ENCODE assay signal across 23 cellular contexts in the genomic region with DNA sequence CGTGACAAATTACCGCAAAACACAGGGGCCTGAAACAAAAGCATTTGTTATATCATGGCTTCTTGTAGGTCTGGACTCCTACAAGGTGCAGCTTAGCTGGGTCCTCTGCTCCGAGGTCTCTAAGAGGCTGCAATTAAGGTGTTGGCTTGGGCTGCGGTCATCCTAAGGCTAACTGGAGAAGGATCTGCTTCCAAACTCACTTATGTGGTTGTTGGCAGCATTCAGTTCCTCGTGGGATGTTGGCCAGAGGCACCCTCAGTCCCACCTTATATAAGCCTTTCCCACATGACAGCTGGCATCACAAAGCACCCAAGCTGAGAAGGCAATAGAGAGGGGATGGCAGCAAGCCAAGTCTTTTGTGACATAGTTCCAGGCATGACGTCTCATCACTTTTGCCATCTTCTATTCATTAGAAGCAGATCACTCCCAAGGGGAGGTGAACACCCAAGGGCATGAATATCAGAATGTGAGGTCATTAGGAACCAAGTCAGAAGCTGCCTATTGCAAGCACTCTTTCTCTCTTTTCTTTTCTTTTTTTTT. TPM values are rescaled to one million over a fixed set of nuclear protein-coding genes. Genes with fewer than 3 reads are reported as not detected.
A peak's percentile ranks its signal among the peaks of the same experiment; 100 is the strongest.
DNase-seq lines count a peak whose midpoint lies in the region; ATAC-seq and TF ChIP-seq lines count a peak whose summit lies in the region.
"Had no signal": no experiment of that assay in that cellular context is flagged by ENCODE, and none has a peak within 500 bp of the region (broad histone marks: within the 10 kb centered on the region; RNA-seq: fewer than 3 reads in every experiment).

No MANE protein-coding gene starts in this region.

- peak overlapping the region; percentile 73 for H3K23ac ChIP-seq in trophoblast cell (ENCODE audit: low read length)

- H3K79me1 ChIP-seq in trophoblast cell (ENCODE audit: low read length): no peaks in the 10 kb centered on the region

- TF ChIP-seq CTCF in left ventricle myocardium inferior (IDR thresholded peaks at IDR 0.05; ENCODE audit: borderline replicate concordance): no peak

- no peak overlapping the region for H4K12ac ChIP-seq in trophoblast cell (ENCODE audit: low read depth, low read length)

- H3K27ac ChIP-seq in left ventricle myocardium inferior (replicated peaks): no peak overlapping the region
- no peak overlapping the region for H3K27ac ChIP-seq in trophoblast cell (ENCODE audit: low read depth, low read length)
- H3K27ac ChIP-seq: HL-60, parathyroid adenoma, SJSA1, testis had no signal

- H2BK12ac ChIP-seq in trophoblast cell (ENCODE audit: low read length): no peak overlapping the region

- no CpG with 5 or more reads among the region's 6 CpGs for WGBS in trophoblast cell (ENCODE audit: extremely low coverage, insufficient coverage, insufficient read length)

- H3K36me3 ChIP-seq in left ventricle myocardium inferior (no peaks in the 10 kb centered on the region), trophoblast cell (ENCODE audit: control insufficient read depth in 1 of 2, insufficient read depth in 2 of 2, low read length in 2 of 2) (no peaks in the 10 kb centered on the region)
- H3K36me3 ChIP-seq: SJSA1 had no signal

- H4K91ac ChIP-seq in trophoblast cell (ENCODE audit: low read depth, low read length): no peak overlapping the region

- H3K4me3 ChIP-seq in left ventricle myocardium inferior: no peak overlapping the region
- H3K4me3 ChIP-seq in trophoblast cell (ENCODE audit: low read depth, low read length): no peak overlapping the region
- H3K4me3 ChIP-seq: lung, SJSA1, testis had no signal

- no peak overlapping the region for H3K4me2 ChIP-seq in trophoblast cell (ENCODE audit: low read length)

- H2BK5ac ChIP-seq in trophoblast cell (ENCODE audit: low read depth, low read length, poor library complexity): no peak overlapping the region

- H3K9me3 ChIP-seq in left ventricle myocardium inferior (replicated peaks) (no peaks in the 10 kb centered on the region), trophoblast cell (ENCODE audit: insufficient read depth, low read depth, low read length) (peaks cover 1% of the 10 kb centered on the region)
- H3K9me3 ChIP-seq: SJSA1, testis had no signal

- no peak for ATAC-seq in HG02970 (IDR thresholded peaks at IDR 0.05; ENCODE audit: low FRiP score, unreplicated experiment)
- ATAC-seq: activated CD4-positive, alpha-beta T cell treated with anti-CD3 and anti-CD28 coated beads for 36 hours; naive thymus-derived CD4-positive, alpha-beta T cell had no signal

- H3K9ac ChIP-seq in trophoblast cell (ENCODE audit: low read length): peak overlapping the region; percentile 2
- H3K9ac ChIP-seq: parathyroid adenoma had no signal

- no peaks in the 10 kb centered on the region for H3K79me2 ChIP-seq in trophoblast cell (ENCODE audit: control insufficient read depth, insufficient read depth, low read length, poor library complexity)
- H3K79me2 ChIP-seq: parathyroid adenoma had no signal

- H3K4ac ChIP-seq in trophoblast cell (ENCODE audit: low read depth, low read length): no peak overlapping the region

- H2AFZ ChIP-seq in trophoblast cell (ENCODE audit: insufficient read depth, low read length, poor library complexity): no peak overlapping the region
- H2AFZ ChIP-seq: parathyroid adenoma had no signal

- H3K4me1 ChIP-seq in left ventricle myocardium inferior: no peaks in the 10 kb centered on the region
- no peaks in the 10 kb centered on the region for H3K4me1 ChIP-seq in trophoblast cell (ENCODE audit: control insufficient read depth in 1 of 2, insufficient read depth in 2 of 2, low read length in 2 of 2)
- H3K4me1 ChIP-seq: parathyroid adenoma, SJSA1, testis had no signal

- no peak overlapping the region for H4K8ac ChIP-seq in trophoblast cell (ENCODE audit: low read depth, low read length)

- H2AK5ac ChIP-seq in trophoblast cell (ENCODE audit: low read length): no peak overlapping the region

- no peak overlapping the region for H3K18ac ChIP-seq in trophoblast cell (ENCODE audit: low read length)

- peaks cover 65% of the 10 kb centered on the region for H3K27me3 ChIP-seq in left ventricle myocardium inferior (ENCODE audit: low read depth)
- no peaks in the 10 kb centered on the region for H3K27me3 ChIP-seq in trophoblast cell (ENCODE audit: insufficient read depth, low read length)
- H3K27me3 ChIP-seq: testis had no signal

- no peak overlapping the region for H2BK120ac ChIP-seq in trophoblast cell (ENCODE audit: insufficient read depth, low read length, poor library complexity)

- peak; percentile 9 for DNase-seq in cardiac septum (ENCODE audit: low spot score)
- no peak for DNase-seq in left ventricle myocardium inferior
- peak; percentile 38 for DNase-seq in NCI-H146 treated with DMSO at 0.1 percent for 48 hours (lab: John Stamatoyannopoulos, UW; ENCODE audit: unreplicated experiment)
- DNase-seq in NCI-H748 (lab: John Stamatoyannopoulos, UW; ENCODE audit: unreplicated experiment): peak; percentile 90
- DNase-seq in trophoblast cell: no peak
- DNase-seq in stimulated activated naive CD4-positive, alpha-beta T cell (lab: John Stamatoyannopoulos, UW): no peak
- no peak for DNase-seq in KG1 (lab: John Stamatoyannopoulos, UW)
- DNase-seq: activated CD4-positive, alpha-beta T cell treated with anti-CD3 and anti-CD28 coated beads for 36 hours; activated CD8-positive, alpha-beta memory T cell treated with anti-CD3 and anti-CD28 coated beads, Interleukin-2, amount 50 U/mL, for 4 hours; activated naive CD4-positive, alpha-beta T cell treated with Interleukin-2 at 50 U/mL for 16 hours; cerebellar nuclear complex; effector CD8-positive, alpha-beta T cell; GOT3; KBM-7; naive thymus-derived CD4-positive, alpha-beta T cell; NCI-H187; stimulated activated CD4-positive, alpha-beta T cell treated with anti-CD3 and anti-CD28 coated beads, Interleukin-4, amount 100 ng/mL, for 24 hours; testis had no signal

- no peak overlapping the region for H3K14ac ChIP-seq in trophoblast cell (ENCODE audit: low read length)

- intact Hi-C loops in cardiac septum (cut with DNase I): no loop called here
- intact Hi-C loops in left ventricle myocardium inferior (cut with micrococcal nuclease): no loop called here

RNA-seq across cellular contexts. Expression of a gene that starts 47.9 kb away (rescaled TPM):
- total RNA-seq in cardiac septum: 38.9 TPM
- 30.2 TPM for total RNA-seq in left ventricle myocardium inferior
- 10.3 and 10.5 TPM in 2 replicates for polyA plus RNA-seq in trophoblast cell (2013)

Comparison
In these comparisons a context has a peak if more than half of its experiments do, and no peak if none do; other contexts are left out.
1. DNase-seq: peak in cardiac septum (single experiment), NCI-H146 treated with DMSO at 0.1 percent for 48 hours (single experiment) and NCI-H748 (single experiment); none in left ventricle myocardium inferior (single experiment), trophoblast cell (0 of 2), stimulated activated naive CD4-positive, alpha-beta T cell (0 of 6) and KG1 (single experiment).